ENCODE assay signal across 15 cellular contexts in genomic region chr16:51148674-51149228, GRCh38. TPM values are rescaled to one million over a fixed set of nuclear protein-coding genes. Genes with fewer than 3 reads are reported as not detected.
DNase-seq lines count a peak whose midpoint lies in the region; ATAC-seq and TF ChIP-seq lines count a peak whose summit lies in the region.
"Had no signal": no experiment of that assay in that cellular context is flagged by ENCODE, and none has a peak within 500 bp of the region (broad histone marks: within the 10 kb centered on the region; RNA-seq: fewer than 3 reads in every experiment).

No MANE protein-coding gene starts in this region.

- peaks cover 6% of the 10 kb centered on the region for H3K27me3 ChIP-seq in ectodermal cell (ENCODE audit: control insufficient read depth, insufficient read depth, low read length, poor library complexity, severe bottlenecking)
- H3K27me3 ChIP-seq in liver (ENCODE audit: control insufficient read depth in 4 of 4, insufficient read depth in 4 of 4, low read length in 3 of 4): no peaks in the 10 kb centered on the region

- peak; percentile 17 for DNase-seq in DMS 273 (lab: John Stamatoyannopoulos, UW; ENCODE audit: unreplicated experiment)
- no peak for DNase-seq in DMS 273 treated with DMSO at 0.1 percent for 48 hours (lab: John Stamatoyannopoulos, UW)
- no peak for DNase-seq in NCI-H2029 treated with DMSO at 0.1 percent for 48 hours (lab: John Stamatoyannopoulos, UW)
- DNase-seq: activated naive CD8-positive, alpha-beta T cell treated with anti-CD3 and anti-CD28 coated beads, Interleukin-2, amount 50 U/mL, for 24 hours; DMS79 treated with DMSO at 0.1 percent for 48 hours; effector memory CD4-positive, alpha-beta T cell; natural killer cell; stimulated activated CD4-positive, alpha-beta T cell treated with anti-CD3 and anti-CD28 coated beads, Interleukin-1b, Interleukin-23, amount 100 ng/mL, for 48 hours had no signal

- peaks cover 19% of the 10 kb centered on the region for H3K4me1 ChIP-seq in ectodermal cell (ENCODE audit: control insufficient read depth, insufficient read depth, low read length)
- H3K4me1 ChIP-seq in liver (ENCODE audit: control insufficient read depth in 4 of 4, insufficient read depth in 4 of 4, low read length in 3 of 4): peaks cover 7 to 30% (median 16%) of the 10 kb centered on the region in 4 donors
- H3K4me1 ChIP-seq in urinary bladder (ENCODE audit: insufficient read depth): peaks cover 3% of the 10 kb centered on the region

- H3K4me3 ChIP-seq in ectodermal cell (ENCODE audit: insufficient read depth, low read depth, low read length) (peak overlapping the region; percentile 87), liver (ENCODE audit: low read depth in 1 of 3, low read length in 3 of 3) (peak overlapping the region; percentile 76 to 99 (median 85)), urinary bladder (ENCODE audit: low read depth, low read length) (peak overlapping the region; percentile 64)

- H3K9ac ChIP-seq in liver (ENCODE audit: low read depth in 1 of 2, low read length in 2 of 2): peak overlapping the region; percentile 89 to 92

- TF ChIP-seq CTCF in liver (IDR thresholded peaks at IDR 0.05; ENCODE audit: low read depth, low read length, missing input control): no peak

- H3K27ac ChIP-seq in ectodermal cell (ENCODE audit: insufficient read depth, low read depth, low read length, poor library complexity, severe bottlenecking): peak overlapping the region; percentile 67
- peak overlapping the region; percentile 96 to 98 for H3K27ac ChIP-seq in liver (ENCODE audit: low read depth in 1 of 2, low read length in 2 of 2)
- peak overlapping the region; percentile 62 for H3K27ac ChIP-seq in urinary bladder (ENCODE audit: low read depth)
- H3K27ac ChIP-seq: 22Rv1 had no signal

- H3K9me3 ChIP-seq in ectodermal cell (ENCODE audit: control insufficient read depth, low read length) (no peaks in the 10 kb centered on the region), liver (ENCODE audit: control insufficient read depth in 4 of 4, low read length in 3 of 4) (no peaks in the 10 kb centered on the region)

- H3K36me3 ChIP-seq in ectodermal cell (ENCODE audit: control insufficient read depth, insufficient read depth, low read length) (no peaks in the 10 kb centered on the region), liver (ENCODE audit: control insufficient read depth in 4 of 4, insufficient read depth in 3 of 4, low read depth in 1 of 4, low read length in 3 of 4) (peaks cover 0 to 2% (median 0%) of the 10 kb centered on the region in 4 donors), urinary bladder (ENCODE audit: insufficient read depth) (no peaks in the 10 kb centered on the region)

- WGBS in ectodermal cell, 2 experiments: 0 to 18% methylated on average over 1 of the region's 2 CpGs
- WGBS in liver: 19% methylated on average over 2 of the region's 2 CpGs
- 53% methylated on average over 2 of the region's 2 CpGs for WGBS in urinary bladder

- peak in 1 of 2 donors; percentile 47 for TF ChIP-seq RAD21 in liver (IDR thresholded peaks at IDR 0.05)

- no peak for ATAC-seq in GM19452 (IDR thresholded peaks at IDR 0.05; ENCODE audit: unreplicated experiment)
- no peak for ATAC-seq in HG03521 (IDR thresholded peaks at IDR 0.05; ENCODE audit: unreplicated experiment)
- ATAC-seq: activated naive CD8-positive, alpha-beta T cell treated with anti-CD3 and anti-CD28 coated beads, Interleukin-2, amount 50 U/mL, for 24 hours; natural killer cell; stimulated activated effector memory CD8-positive, alpha-beta T cell treated with anti-CD3 and anti-CD28 coated beads, Interleukin-12 subunit alpha, Interleukin-12 subunit beta, amount 100 ng/mL, for 72 hours had no signal

TF ChIP-seq in liver, 16 proteins besides CTCF, POLR2A, EP300 and RAD21:
- TF ChIP-seq ZBTB33 (IDR thresholded peaks at IDR 0.05) (peak; percentile 17), FOXA2 (IDR thresholded peaks at IDR 0.05) (no peak), SP1 (IDR thresholded peaks at IDR 0.05) (peak; percentile 49), HNF4A (conservative IDR thresholded peaks at IDR 0.05) (peak; percentile 37 to 46), MAX (IDR thresholded peaks at IDR 0.05) (peak; percentile 48), HNF4G (IDR thresholded peaks at IDR 0.05) (no peak), TAF1 (conservative IDR thresholded peaks at IDR 0.05) (peak; percentile 78), JUND (IDR thresholded peaks at IDR 0.05) (no peak), RXRA (IDR thresholded peaks at IDR 0.05) (peak; percentile 46 to 49)

RNA-seq across cellular contexts. Expression of gene SALL1, which starts 2.3 kb away (rescaled TPM):
- 89.0 TPM for polyA plus RNA-seq in ectodermal cell (2013, experiment 1 of 4)
- polyA plus RNA-seq in ectodermal cell (2013, experiment 2 of 4): 98.4 TPM
- polyA plus RNA-seq in ectodermal cell (2013, experiment 3 of 4): 75.6 TPM
- polyA plus RNA-seq in ectodermal cell (2013, experiment 4 of 4): 79.9 TPM
- 10 to 100 TPM in 1 of 2 donors, 1 to 10 TPM in 1; 1.8 to 13.4 TPM for total RNA-seq in liver
- 10 to 100 TPM; 11.7 to 11.8 TPM for polyA plus RNA-seq in liver
- total RNA-seq in urinary bladder: 1.0 TPM
- 4.1 TPM for polyA plus RNA-seq in urinary bladder
- total RNA-seq: natural killer cell had no signal
